ENCODE assay signal across 8 cellular contexts in the genomic region with DNA sequence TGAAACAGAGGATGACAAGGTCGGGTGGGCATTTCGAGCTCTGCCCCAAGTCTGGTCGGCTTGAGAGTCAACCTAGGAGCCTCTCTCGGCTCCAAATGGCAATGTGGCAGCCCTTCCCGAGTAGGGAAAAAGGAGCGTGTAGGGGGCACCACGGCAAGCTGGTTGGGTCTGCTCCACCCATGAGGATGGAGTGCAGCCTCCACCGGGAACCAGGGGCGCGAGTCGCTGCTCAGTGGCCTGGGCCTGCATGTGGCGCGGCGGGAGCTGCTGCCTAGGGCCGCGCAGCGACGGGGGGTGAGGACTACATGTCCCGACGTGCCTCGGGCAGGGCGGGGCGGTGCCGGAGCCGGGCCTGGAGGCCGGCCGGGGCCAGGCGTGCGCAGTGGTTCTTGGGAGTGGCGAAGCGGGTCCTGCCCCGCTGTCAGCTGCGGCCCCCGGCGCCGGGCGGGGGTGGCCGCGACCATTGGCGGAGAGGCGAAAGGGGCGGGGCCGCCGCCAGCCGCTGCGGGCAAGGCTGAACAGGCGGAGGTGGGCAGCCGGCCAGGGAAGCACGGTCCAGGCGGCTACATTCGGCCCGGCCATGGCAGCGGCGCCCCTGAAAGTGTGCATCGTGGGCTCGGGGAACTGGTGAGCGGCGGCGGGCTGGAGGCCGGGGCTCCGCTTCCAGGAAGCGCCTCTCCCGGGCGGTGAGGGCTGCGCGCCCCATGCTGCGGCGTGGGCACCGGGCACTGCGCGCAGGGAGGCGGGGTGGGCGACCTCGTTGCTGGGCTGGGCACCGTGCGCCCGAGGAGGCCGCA. TPM values are rescaled to one million over a fixed set of nuclear protein-coding genes. Genes with fewer than 3 reads are reported as not detected.
A peak's percentile ranks its signal among the peaks of the same experiment; 100 is the strongest.
DNase-seq lines count a peak whose midpoint lies in the region; ATAC-seq and TF ChIP-seq lines count a peak whose summit lies in the region.

GPD1L (plus strand) TSS at position 489 of the 797 bp plus-strand sequence; CDS start at position 581, 92 bp downstream.

- H4K8ac ChIP-seq in trophoblast cell (ENCODE audit: low read depth, low read length): peak within 1 kb of the TSS; percentile 93

- H3K79me2 ChIP-seq in trophoblast cell (ENCODE audit: control insufficient read depth, insufficient read depth, low read length, poor library complexity): no peaks in the 10 kb centered on the region

- intact Hi-C loops in cardiac septum (cut with DNase I): no loop called here

- peak within 1 kb of the TSS; percentile 88 for H4K12ac ChIP-seq in trophoblast cell (ENCODE audit: low read depth, low read length)

- peak; percentile 33 for DNase-seq in NCI-H1417 treated with DMSO at 0.1 percent for 48 hours (lab: John Stamatoyannopoulos, UW)
- DNase-seq in T follicular helper cell (ENCODE audit: low read depth): peak; percentile 80
- DNase-seq in adipocyte (ENCODE audit: low read depth): peak; percentile 98
- DNase-seq in cardiac septum (ENCODE audit: low spot score): peak; percentile 98
- DNase-seq in trophoblast cell: peak; percentile 96 to 97
- DNase-seq in tibial nerve (ENCODE audit: low spot score in 2 of 2): peak; percentile 85 to 90

- H3K27ac ChIP-seq in trophoblast cell (ENCODE audit: low read depth, low read length) (no peak within 1 kb of the TSS), tibial nerve (peak within 1 kb of the TSS; percentile 34 to 79 (median 74))

- peak in 1 of 2 donors; percentile 58 for TF ChIP-seq POLR2A in tibial nerve (IDR thresholded peaks at IDR 0.05)

- H2BK12ac ChIP-seq in trophoblast cell (ENCODE audit: low read length): no peak within 1 kb of the TSS

- no peak within 1 kb of the TSS for H2BK5ac ChIP-seq in trophoblast cell (ENCODE audit: low read depth, low read length, poor library complexity)

- peak; percentile 100 for ATAC-seq in HG02798 (IDR thresholded peaks at IDR 0.05; ENCODE audit: poor library complexity, unreplicated experiment)

- H3K9me3 ChIP-seq in adipocyte (ENCODE audit: control insufficient read depth, low read length) (peaks cover 25% of the 10 kb centered on the region), trophoblast cell (ENCODE audit: insufficient read depth, low read depth, low read length) (peaks cover 4% of the 10 kb centered on the region), tibial nerve (peaks cover 0 to 19% (median 3%) of the 10 kb centered on the region in 4 donors)

- H2AFZ ChIP-seq in trophoblast cell (ENCODE audit: insufficient read depth, low read length, poor library complexity): peak within 1 kb of the TSS; percentile 96

- H3K23ac ChIP-seq in trophoblast cell (ENCODE audit: low read length): no peak within 1 kb of the TSS

- H3K27me3 ChIP-seq in adipocyte (replicated peaks; ENCODE audit: control insufficient read depth, insufficient read depth, low read length) (no peaks in the 10 kb centered on the region), trophoblast cell (ENCODE audit: insufficient read depth, low read length) (peaks cover 2% of the 10 kb centered on the region), tibial nerve (no peaks in the 10 kb centered on the region)

- H4K91ac ChIP-seq in trophoblast cell (ENCODE audit: low read depth, low read length): no peak within 1 kb of the TSS

- H3K9ac ChIP-seq in adipocyte (ENCODE audit: low read length) (peak within 1 kb of the TSS; percentile 78), trophoblast cell (ENCODE audit: low read length) (peak within 1 kb of the TSS; percentile 35)

- WGBS in trophoblast cell (ENCODE audit: extremely low coverage, insufficient coverage, insufficient read length): no CpG with 5 or more reads among the region's 78 CpGs
- WGBS in tibial nerve, 2 donors: 9 to 19% methylated on average over 15 to 23 of the region's 78 CpGs

- no peaks in the 10 kb centered on the region for H3K36me3 ChIP-seq in adipocyte (ENCODE audit: control insufficient read depth, insufficient read depth, low read length, severe bottlenecking)
- no peaks in the 10 kb centered on the region for H3K36me3 ChIP-seq in trophoblast cell (ENCODE audit: control insufficient read depth in 1 of 2, insufficient read depth in 2 of 2, low read length in 2 of 2)
- H3K36me3 ChIP-seq in tibial nerve: no peaks in the 10 kb centered on the region

- H3K18ac ChIP-seq in trophoblast cell (ENCODE audit: low read length): no peak within 1 kb of the TSS

- peak within 1 kb of the TSS; percentile 100 for H3K4me2 ChIP-seq in trophoblast cell (ENCODE audit: low read length)

- no peak within 1 kb of the TSS for H3K4ac ChIP-seq in trophoblast cell (ENCODE audit: low read depth, low read length)

- no peak within 1 kb of the TSS for H2BK120ac ChIP-seq in trophoblast cell (ENCODE audit: insufficient read depth, low read length, poor library complexity)

- TF ChIP-seq EP300 in tibial nerve (IDR thresholded peaks at IDR 0.05): peak in 1 of 2 donors; percentile 53

- no peak within 1 kb of the TSS for H2AK5ac ChIP-seq in trophoblast cell (ENCODE audit: low read length)

- H3K79me1 ChIP-seq in trophoblast cell (ENCODE audit: low read length): peaks cover 4% of the 10 kb centered on the region

- H3K4me1 ChIP-seq in adipocyte (ENCODE audit: control insufficient read depth, insufficient read depth, low read length) (peaks cover 40% of the 10 kb centered on the region), trophoblast cell (ENCODE audit: control insufficient read depth in 1 of 2, insufficient read depth in 2 of 2, low read length in 2 of 2) (peaks cover 3 to 9% of the 10 kb centered on the region in 2 experiments), tibial nerve (peaks cover 0 to 41% (median 31%) of the 10 kb centered on the region in 4 donors)

- H3K4me3 ChIP-seq in GM12875 (ENCODE audit: low read depth, low read length): peak within 1 kb of the TSS; percentile 77
- peak within 1 kb of the TSS; percentile 84 for H3K4me3 ChIP-seq in adipocyte (ENCODE audit: low read length)
- peak within 1 kb of the TSS; percentile 85 for H3K4me3 ChIP-seq in trophoblast cell (ENCODE audit: low read depth, low read length)
- peak within 1 kb of the TSS; percentile 64 to 85 (median 74) for H3K4me3 ChIP-seq in tibial nerve

- no peak for TF ChIP-seq CTCF in GM12875 (IDR thresholded peaks at IDR 0.05; ENCODE audit: borderline replicate concordance, insufficient read depth, low read depth, low read length)
- peak in 1 of 5 experiments; percentile 28 for TF ChIP-seq CTCF in tibial nerve (IDR thresholded peaks at IDR 0.05)

- H3K14ac ChIP-seq in trophoblast cell (ENCODE audit: low read length): peak within 1 kb of the TSS; percentile 75

RNA-seq across cellular contexts. Expression of gene GPD1L, which starts in this region (rescaled TPM):
- total RNA-seq in cardiac septum (161 TPM), tibial nerve (10 to 100 TPM; 38.4 to 60.9 (median 46.5) TPM)
- polyA plus RNA-seq in trophoblast cell (2013): 1.6 and 1.7 TPM in 2 replicates

Comparison
In these comparisons a context has a peak if more than half of its experiments do, and no peak if none do; other contexts are left out.
1. DNase-seq: peak in every context shown above with its lines; median percentile 98 in adipocyte; 98 in cardiac septum; 96 in trophoblast cell; 88 in tibial nerve; 80 in T follicular helper cell; 33 in NCI-H1417 treated with DMSO at 0.1 percent for 48 hours.